Comparison of ENCODE assay signal across 20 cellular contexts in the genomic region with DNA sequence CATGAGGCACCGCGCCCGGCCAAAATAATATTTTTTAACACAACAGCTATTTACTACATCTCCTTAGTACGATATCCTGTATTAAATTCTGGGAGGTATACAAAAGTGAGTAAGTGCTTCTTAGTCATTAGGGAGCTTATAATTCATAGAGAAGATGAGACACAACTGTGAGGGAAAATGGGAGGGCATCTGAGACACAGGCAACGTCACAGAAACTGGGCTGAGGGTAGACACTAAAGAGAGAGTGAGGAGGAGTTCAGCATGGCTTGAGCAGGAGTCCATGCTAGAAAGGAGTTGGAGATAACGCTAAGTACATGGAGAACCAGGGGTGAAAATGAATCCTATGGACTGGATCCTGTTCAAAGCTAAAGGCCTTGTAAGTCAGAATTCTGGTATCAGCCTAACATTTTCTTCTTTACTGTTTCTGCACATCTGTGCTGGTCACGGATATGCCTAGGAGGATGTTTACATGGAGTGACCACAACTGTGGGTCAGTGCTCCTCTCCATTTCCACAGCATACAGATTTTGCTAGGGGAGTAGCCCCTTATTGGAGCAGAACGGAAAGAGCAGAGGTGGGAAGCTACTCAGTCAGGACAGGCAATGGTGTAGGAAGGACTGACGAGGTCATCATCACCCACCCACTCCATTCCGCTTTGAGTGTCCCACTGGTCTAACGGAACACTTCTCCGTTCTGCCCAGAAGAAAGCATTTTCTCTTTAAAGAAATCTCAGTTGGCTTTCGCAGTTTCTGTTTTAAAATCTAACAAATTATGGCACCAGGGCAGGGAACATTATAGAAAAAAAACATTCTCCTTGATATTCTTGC.
"Had no signal": no experiment of that assay in that cellular context is flagged by ENCODE, and none has a peak within 500 bp of the region (broad histone marks: within the 10 kb centered on the region; RNA-seq: fewer than 3 reads in every experiment).

No MANE protein-coding gene starts in this region.

- H3K4me3 Mint-ChIP-seq: dendritic cell treated with granulocyte-macrophage colony-stimulating factor and Interleukin-4, amounts not matched to agents 40 ng/mL and 50 ng/mL, for 4 days; endodermal cell; naive thymus-derived CD8-positive, alpha-beta T cell; T-cell had no signal

- H3K27me3 ChIP-seq: brain microvascular endothelial cell, stomach, thyroid gland had no signal

- H3K36me3 ChIP-seq: brain microvascular endothelial cell, prostate gland, stomach, thyroid gland had no signal

- H3K9me3 Mint-ChIP-seq: dendritic cell treated with granulocyte-macrophage colony-stimulating factor and Interleukin-4, amounts not matched to agents 40 ng/mL and 50 ng/mL, for 4 days; endodermal cell; naive thymus-derived CD8-positive, alpha-beta T cell; T-cell had no signal

- H3K4me1 ChIP-seq: prostate gland had no signal

- H3K4me3 ChIP-seq: mucosa of descending colon, prostate gland, SK-N-MC, stomach, thyroid gland had no signal

- H3K9me3 ChIP-seq: mucosa of descending colon, prostate gland, stomach, thyroid gland had no signal

- DNase-seq: activated CD4-positive, alpha-beta T cell treated with anti-CD3 and anti-CD28 coated beads, Interleukin-2, amount 50 U/mL, for 1 hour; activated naive CD4-positive, alpha-beta T cell treated with anti-CD3 and anti-CD28 coated beads, Interleukin-2, amount 50 U/mL, for 16 hours; amniotic stem cell; brain microvascular endothelial cell; cerebellar nuclear complex; endodermal cell; erythroblast; foreskin fibroblast; glutamatergic neuron; left cardiac atrium; mucosa of descending colon; naive thymus-derived CD8-positive, alpha-beta T cell; occipital lobe; stomach; T-cell; thyroid gland had no signal

- H3K27ac ChIP-seq: brain microvascular endothelial cell, prostate gland, SK-N-MC, stomach, thyroid gland had no signal

- H3K27me3 Mint-ChIP-seq: dendritic cell treated with granulocyte-macrophage colony-stimulating factor and Interleukin-4, amounts not matched to agents 40 ng/mL and 50 ng/mL, for 4 days; naive thymus-derived CD8-positive, alpha-beta T cell; T-cell had no signal

- ATAC-seq: left cardiac atrium; mucosa of descending colon; naive thymus-derived CD8-positive, alpha-beta T cell; sciatic nerve; T-cell had no signal

- H3K27ac Mint-ChIP-seq: dendritic cell treated with granulocyte-macrophage colony-stimulating factor and Interleukin-4, amounts not matched to agents 40 ng/mL and 50 ng/mL, for 4 days; naive thymus-derived CD8-positive, alpha-beta T cell; T-cell had no signal
